Comparison of ENCODE assay signal across 8 cellular contexts in the genomic region with DNA sequence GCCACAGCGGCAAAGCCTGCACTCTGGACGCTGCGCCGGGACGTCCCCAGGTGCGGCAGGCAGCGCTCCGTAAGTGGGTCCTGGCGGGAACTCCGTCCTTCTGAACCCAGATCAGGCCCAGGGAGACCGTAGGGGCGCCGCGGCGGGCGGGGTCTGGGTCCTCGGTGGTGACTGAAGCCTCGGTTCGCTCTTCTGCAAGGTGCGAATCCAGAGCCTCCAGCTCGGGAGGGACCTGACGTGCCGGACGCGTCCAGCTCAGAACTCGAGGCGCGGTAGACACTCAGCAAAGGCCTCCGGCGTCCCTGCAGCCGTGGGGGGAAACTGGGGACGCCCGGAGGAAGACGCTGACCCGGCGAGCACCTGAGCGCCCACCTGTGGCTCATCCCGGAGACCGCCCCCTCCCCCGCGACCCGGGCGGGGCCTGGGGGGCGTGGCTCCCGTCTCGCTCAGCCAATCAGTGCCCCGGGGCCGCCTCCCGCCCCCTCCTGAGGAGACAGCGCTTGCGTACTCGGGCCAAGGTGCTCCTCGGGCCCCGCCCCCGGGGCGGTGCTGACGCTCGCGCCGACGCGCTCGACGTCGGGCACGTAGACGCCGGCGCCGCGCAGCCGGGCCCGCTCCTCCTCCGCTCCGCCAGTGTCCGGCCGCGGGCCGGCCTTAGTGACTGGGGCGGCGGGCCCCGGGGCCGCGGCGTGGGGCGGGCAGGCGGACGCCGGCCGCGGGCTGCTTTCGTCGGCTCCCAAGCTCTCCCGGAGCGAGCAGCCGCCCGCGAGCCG. TPM values are rescaled to one million over a fixed set of nuclear protein-coding genes. Genes with fewer than 3 reads are reported as not detected.
DNase-seq lines count a peak whose midpoint lies in the region; ATAC-seq and TF ChIP-seq lines count a peak whose summit lies in the region.

A gene (plus strand): TSS at position 587 of the 773 bp plus-strand sequence. CDS start 1,483 bp downstream, outside the sequence.

- H3K9me3 Mint-ChIP-seq in GM23338, result no peaks in the 10 kb centered on the region
- H3K9me3 Mint-ChIP-seq in activated T-helper 1 cell treated with anti-CD3 and anti-CD28 coated beads, Interleukin-12 subunit alpha, Interleukin-12 subunit beta, Interleukin-2, Interleukin-4 antibody, amounts not matched to agents 30 ng/mL and 10 ng/mL and 1 ng/mL, durations not matched to agents 14 hours and 24 hours and 36 hours, result no peaks in the 10 kb centered on the region
- no peaks in the 10 kb centered on the region for H3K9me3 Mint-ChIP-seq in naive thymus-derived CD4-positive, alpha-beta T cell
- no peaks in the 10 kb centered on the region for H3K9me3 Mint-ChIP-seq in stimulated activated memory B cell treated with anti-CD40 and anti-IgM and Interleukin-4, amounts not matched to agents 10 μg/mL and 1 μg/mL and 100 μg/mL, for 72 hours

- peak within 1 kb of the TSS; percentile 92; the same call in 1 of the 2 replicates for H3K27ac Mint-ChIP-seq in GM23338
- peak within 1 kb of the TSS; percentile 89 for H3K27ac Mint-ChIP-seq in activated T-helper 1 cell treated with anti-CD3 and anti-CD28 coated beads, Interleukin-12 subunit alpha, Interleukin-12 subunit beta, Interleukin-2, Interleukin-4 antibody, amounts not matched to agents 30 ng/mL and 10 ng/mL and 1 ng/mL, durations not matched to agents 14 hours and 24 hours and 36 hours
- peak within 1 kb of the TSS; percentile 63 to 96 (median 88) for H3K27ac Mint-ChIP-seq in naive thymus-derived CD4-positive, alpha-beta T cell
- peak within 1 kb of the TSS; percentile 63 for H3K27ac Mint-ChIP-seq in stimulated activated memory B cell treated with anti-CD40 and anti-IgM and Interleukin-4, amounts not matched to agents 10 μg/mL and 1 μg/mL and 100 μg/mL, for 72 hours

- peak within 1 kb of the TSS; percentile 94 for H3K4me2 ChIP-seq in GM23338
- peak within 1 kb of the TSS; percentile 99 for H3K4me2 ChIP-seq in fibroblast of lung (ENCODE audit: extremely low read depth, insufficient read depth, low read length)

- peak; percentile 94 for DNase-seq in EH (ENCODE audit: low read depth)
- DNase-seq in GM23338 (ENCODE audit: low spot score), result peak; percentile 97
- DNase-seq in LHCN-M2 (ENCODE audit: low read depth), result peak; percentile 89
- peak; percentile 92 for DNase-seq in RPMI7951 (ENCODE audit: low read depth)
- peak; percentile 95 for DNase-seq in activated T-helper 1 cell treated with anti-CD3 and anti-CD28 coated beads, Interleukin-12 subunit alpha, Interleukin-12 subunit beta, Interleukin-2, Interleukin-4 antibody, amounts not matched to agents 30 ng/mL and 10 ng/mL and 1 ng/mL, durations not matched to agents 14 hours and 24 hours and 36 hours (ENCODE audit: low spot score)
- peak; percentile 90 to 92 for DNase-seq in fibroblast of lung (ENCODE audit: low read depth in 2 of 2)
- peak; percentile 93 to 99 (median 96) for DNase-seq in naive thymus-derived CD4-positive, alpha-beta T cell

- H3K36me3 Mint-ChIP-seq in GM23338 (ENCODE audit: low read depth), result peaks cover 34% of the 10 kb centered on the region
- H3K36me3 Mint-ChIP-seq in activated T-helper 1 cell treated with anti-CD3 and anti-CD28 coated beads, Interleukin-12 subunit alpha, Interleukin-12 subunit beta, Interleukin-2, Interleukin-4 antibody, amounts not matched to agents 30 ng/mL and 10 ng/mL and 1 ng/mL, durations not matched to agents 14 hours and 24 hours and 36 hours (ENCODE audit: low read depth), result peaks cover 21% of the 10 kb centered on the region
- H3K36me3 Mint-ChIP-seq in naive thymus-derived CD4-positive, alpha-beta T cell, result peaks cover 0 to 13% (median 8%) of the 10 kb centered on the region in 5 donors
- peaks cover 20% of the 10 kb centered on the region for H3K36me3 Mint-ChIP-seq in stimulated activated memory B cell treated with anti-CD40 and anti-IgM and Interleukin-4, amounts not matched to agents 10 μg/mL and 1 μg/mL and 100 μg/mL, for 72 hours

- peaks cover 4% of the 10 kb centered on the region; the same call in 1 of the 2 replicates for H3K4me1 ChIP-seq in GM23338 (ENCODE audit: insufficient read depth)
- no peaks in the 10 kb centered on the region for H3K4me1 ChIP-seq in fibroblast of lung (ENCODE audit: control insufficient read depth, extremely low read depth, insufficient read depth, low read length)
- H3K4me1 ChIP-seq in naive thymus-derived CD4-positive, alpha-beta T cell (ENCODE audit: control insufficient read depth in 2 of 2, insufficient read depth in 2 of 2, low read length in 2 of 2), result peaks cover 4 to 21% of the 10 kb centered on the region in 2 donors

- intact Hi-C loops in activated T-helper 1 cell treated with anti-CD3 and anti-CD28 coated beads, Interleukin-12 subunit alpha, Interleukin-12 subunit beta, Interleukin-2, Interleukin-4 antibody, amounts not matched to agents 30 ng/mL and 10 ng/mL and 1 ng/mL, durations not matched to agents 14 hours and 24 hours and 36 hours (cut with micrococcal nuclease), result loop anchor here (1.0 to 10.0 kb wide), 5 partner anchors 67 to 1175 kb away; a partner anchor contains a TSS
- intact Hi-C loops in naive thymus-derived CD4-positive, alpha-beta T cell (cut with micrococcal nuclease), result loop anchor here (1.0 to 10.0 kb wide), 7 partner anchors 67 to 1955 kb away; a partner anchor contains a TSS

- H3F3A ChIP-seq in GM23338 (replicated peaks; ENCODE audit: low read depth), result peaks cover 8% of the 10 kb centered on the region; the same call in 1 of the 2 replicates

- peak within 1 kb of the TSS; percentile 93 for H3K4me3 Mint-ChIP-seq in GM23338
- H3K4me3 Mint-ChIP-seq in activated T-helper 1 cell treated with anti-CD3 and anti-CD28 coated beads, Interleukin-12 subunit alpha, Interleukin-12 subunit beta, Interleukin-2, Interleukin-4 antibody, amounts not matched to agents 30 ng/mL and 10 ng/mL and 1 ng/mL, durations not matched to agents 14 hours and 24 hours and 36 hours, result peak within 1 kb of the TSS; percentile 94
- H3K4me3 Mint-ChIP-seq in naive thymus-derived CD4-positive, alpha-beta T cell, result peak within 1 kb of the TSS; percentile 89 to 94 (median 92)
- peak within 1 kb of the TSS; percentile 88 for H3K4me3 Mint-ChIP-seq in stimulated activated memory B cell treated with anti-CD40 and anti-IgM and Interleukin-4, amounts not matched to agents 10 μg/mL and 1 μg/mL and 100 μg/mL, for 72 hours

- H3K27me3 ChIP-seq in GM23338 (ENCODE audit: insufficient read depth) (no peaks in the 10 kb centered on the region), fibroblast of lung (ENCODE audit: control insufficient read depth, insufficient read depth, low read length) (peaks cover 7% of the 10 kb centered on the region)
- H3K27me3 ChIP-seq in naive thymus-derived CD4-positive, alpha-beta T cell (ENCODE audit: control insufficient read depth in 2 of 2, insufficient read depth in 2 of 2, low read length in 2 of 2), result no peaks in the 10 kb centered on the region

- no peaks in the 10 kb centered on the region for H3K9me2 ChIP-seq in GM23338 (ENCODE audit: insufficient read depth)

- peaks cover 22% of the 10 kb centered on the region; the same call in 2 of the 3 replicates for H3K4me1 Mint-ChIP-seq in GM23338
- H3K4me1 Mint-ChIP-seq in activated T-helper 1 cell treated with anti-CD3 and anti-CD28 coated beads, Interleukin-12 subunit alpha, Interleukin-12 subunit beta, Interleukin-2, Interleukin-4 antibody, amounts not matched to agents 30 ng/mL and 10 ng/mL and 1 ng/mL, durations not matched to agents 14 hours and 24 hours and 36 hours (ENCODE audit: low read depth), result peaks cover 52% of the 10 kb centered on the region
- H3K4me1 Mint-ChIP-seq in naive thymus-derived CD4-positive, alpha-beta T cell, result peaks cover 13 to 52% (median 42%) of the 10 kb centered on the region in 7 donors
- H3K4me1 Mint-ChIP-seq in stimulated activated memory B cell treated with anti-CD40 and anti-IgM and Interleukin-4, amounts not matched to agents 10 μg/mL and 1 μg/mL and 100 μg/mL, for 72 hours, result peaks cover 49% of the 10 kb centered on the region

- H3K4me3 ChIP-seq in GM23338 (peak within 1 kb of the TSS; percentile 95), fibroblast of lung (replicated peaks in 1 of 4; ENCODE audit: control extremely low read depth in 1 of 4, insufficient read depth in 1 of 4, low read depth in 3 of 4, low read length in 4 of 4) (peak within 1 kb of the TSS; percentile 80 to 96 (median 88))
- H3K4me3 ChIP-seq in naive thymus-derived CD4-positive, alpha-beta T cell (ENCODE audit: low read length), result peak within 1 kb of the TSS; percentile 95

- peaks cover 31% of the 10 kb centered on the region for H4K20me1 ChIP-seq in GM23338 (replicated peaks; ENCODE audit: insufficient read depth)
- H4K20me1 ChIP-seq in fibroblast of lung (ENCODE audit: control insufficient read depth, extremely low read depth, insufficient read depth, low read length), result peaks cover 2% of the 10 kb centered on the region

- H2AFZ ChIP-seq in GM23338 (peak within 1 kb of the TSS; percentile 88), fibroblast of lung (ENCODE audit: low read length) (peak within 1 kb of the TSS; percentile 97)

- POLR2A ChIA-PET in naive thymus-derived CD4-positive, alpha-beta T cell (lab: Charles Lee), result interaction anchor here (1.0 to 3.7 kb wide), 2 partner anchors 17 to 66 kb away, joined by 3 to 16 read pairs; a partner anchor contains a TSS

- H3K27ac ChIP-seq in GM23338 (ENCODE audit: low read depth) (peak within 1 kb of the TSS; percentile 88; the same call in 1 of the 2 replicates), fibroblast of lung (ENCODE audit: insufficient read depth, low read length) (peak within 1 kb of the TSS; percentile 78)
- peak within 1 kb of the TSS; percentile 83 for H3K27ac ChIP-seq in naive thymus-derived CD4-positive, alpha-beta T cell (ENCODE audit: low read depth, low read length)

- peaks cover 25% of the 10 kb centered on the region for H3K36me3 ChIP-seq in GM23338 (ENCODE audit: insufficient read depth)
- peaks cover 5% of the 10 kb centered on the region for H3K36me3 ChIP-seq in fibroblast of lung (ENCODE audit: control insufficient read depth, insufficient read depth, low read length)
- peaks cover 0 to 12% (median 6%) of the 10 kb centered on the region in 3 experiments for H3K36me3 ChIP-seq in naive thymus-derived CD4-positive, alpha-beta T cell (ENCODE audit: control insufficient read depth in 2 of 3, insufficient read depth in 3 of 3, low read length in 3 of 3)

- peaks cover 43% of the 10 kb centered on the region for H3K79me2 ChIP-seq in GM23338 (replicated peaks; ENCODE audit: insufficient read depth)
- H3K79me2 ChIP-seq in fibroblast of lung (ENCODE audit: control insufficient read depth, insufficient read depth, low read length), result peaks cover 24% of the 10 kb centered on the region

- peaks cover 6% of the 10 kb centered on the region for H3K27me3 Mint-ChIP-seq in GM23338 (ENCODE audit: insufficient read depth, low read depth, poor library complexity)
- H3K27me3 Mint-ChIP-seq in activated T-helper 1 cell treated with anti-CD3 and anti-CD28 coated beads, Interleukin-12 subunit alpha, Interleukin-12 subunit beta, Interleukin-2, Interleukin-4 antibody, amounts not matched to agents 30 ng/mL and 10 ng/mL and 1 ng/mL, durations not matched to agents 14 hours and 24 hours and 36 hours (ENCODE audit: insufficient read depth), result peaks cover 21% of the 10 kb centered on the region
- peaks cover 8 to 31% (median 14%) of the 10 kb centered on the region in 5 donors for H3K27me3 Mint-ChIP-seq in naive thymus-derived CD4-positive, alpha-beta T cell
- peaks cover 12% of the 10 kb centered on the region for H3K27me3 Mint-ChIP-seq in stimulated activated memory B cell treated with anti-CD40 and anti-IgM and Interleukin-4, amounts not matched to agents 10 μg/mL and 1 μg/mL and 100 μg/mL, for 72 hours

- CTCF ChIA-PET in naive thymus-derived CD4-positive, alpha-beta T cell (lab: Charles Lee), result interaction anchor here (0.6 kb wide), 1 partner anchor 8 kb away, joined by 3 read pairs; no protein-coding TSS in a partner anchor

- peak; percentile 84 for ATAC-seq in GM23338
- ATAC-seq in naive thymus-derived CD4-positive, alpha-beta T cell, result peak; percentile 99
- ATAC-seq in stimulated activated memory B cell treated with anti-CD40 and anti-IgM and Interleukin-4, amounts not matched to agents 10 μg/mL and 1 μg/mL and 100 μg/mL, for 72 hours, result peak; percentile 97

- TF ChIP-seq CTCF in GM23338 (conservative IDR thresholded peaks at IDR 0.05; ENCODE audit: low read depth in 2 of 2) (0 out of 4 replicates have a peak, but pooled peaks of 1 of the 2 experiments have one; percentile 12), fibroblast of lung (conservative IDR thresholded peaks at IDR 0.05 in 1 of 2, IDR thresholded peaks at IDR 0.05 in 1 of 2; ENCODE audit: low read depth in 1 of 2, low read length in 2 of 2) (no peak)

- no peaks in the 10 kb centered on the region for H3K9me3 ChIP-seq in fibroblast of lung (ENCODE audit: control insufficient read depth, insufficient read depth, low read depth, low read length)
- no peaks in the 10 kb centered on the region for H3K9me3 ChIP-seq in naive thymus-derived CD4-positive, alpha-beta T cell (ENCODE audit: control insufficient read depth in 2 of 3, low read length in 3 of 3)

- peak within 1 kb of the TSS; percentile 94 for H3K9ac ChIP-seq in fibroblast of lung (ENCODE audit: insufficient read depth, low read length)

RNA-seq across cellular contexts. Expression of the gene that starts here (rescaled TPM):
- total RNA-seq in GM23338 (2014; rRNA removed; shearing (Covaris generic)), result 62.0 and 66.6 TPM in 2 replicates
- polyA plus RNA-seq in GM23338 (2016; fragmentation: Nextera tagmentation; extraction: Ambion mirVana) (41.7 and 47.0 TPM in 2 replicates), fibroblast of lung (39.8 and 41.8 TPM in 2 replicates)
- total RNA-seq in LHCN-M2 (2014; rRNA removed) (41.4 and 45.1 TPM in 2 replicates), fibroblast of lung (38.8 and 43.1 TPM in 2 replicates)
- polyA plus RNA-seq in LHCN-M2 (2012), result 22.9 TPM
- total RNA-seq in RPMI7951 (2014; rRNA removed; shearing (Covaris generic)), result 17.3 and 23.8 TPM in 2 replicates
- total RNA-seq in activated T-helper 1 cell treated with anti-CD3 and anti-CD28 coated beads, Interleukin-12 subunit alpha, Interleukin-12 subunit beta, Interleukin-2, Interleukin-4 antibody, amounts not matched to agents 30 ng/mL and 10 ng/mL and 1 ng/mL, durations not matched to agents 14 hours and 24 hours and 36 hours, result 56.8 and 60.3 TPM in 2 replicates
- 20.3 and 21.4 TPM in 2 replicates for polyA plus RNA-seq in fibroblast of lung (2012)
- 43.3 and 52.9 TPM in 2 replicates for polyA minus RNA-seq in fibroblast of lung (ENCODE audit: low replicate concordance)
- 10 to 100 TPM; 41.5 to 71.0 (median 52.3) TPM for total RNA-seq in naive thymus-derived CD4-positive, alpha-beta T cell
- 10 to 100 TPM; 14.3 to 14.8 TPM for polyA plus RNA-seq in naive thymus-derived CD4-positive, alpha-beta T cell

Comparison
In these comparisons a context has a peak if more than half of its experiments do, and no peak if none do; other contexts are left out.
1. Peak in every context shown above with its lines: DNase-seq, ATAC-seq, H3K4me3 ChIP-seq and H3K27ac ChIP-seq.